Comparison of ENCODE assay signal across 12 cellular contexts in genomic region chr15:66763186-66764066, GRCh38.
DNase-seq lines count a peak whose midpoint lies in the region; ATAC-seq and TF ChIP-seq lines count a peak whose summit lies in the region.
"Had no signal": no experiment of that assay in that cellular context is flagged by ENCODE, and none has a peak within 500 bp of the region (broad histone marks: within the 10 kb centered on the region; RNA-seq: fewer than 3 reads in every experiment).

No MANE protein-coding gene starts in this region.

- no peaks in the 10 kb centered on the region for H3K36me3 ChIP-seq in HCT116 (ENCODE audit: control insufficient read depth in 1 of 2, insufficient read depth in 2 of 2, low read length in 2 of 2)
- H3K36me3 ChIP-seq in adrenal gland (replicated peaks in 1 of 2), result no peaks in the 10 kb centered on the region
- no peaks in the 10 kb centered on the region for H3K36me3 ChIP-seq in vagina
- H3K36me3 ChIP-seq: HAP-1 had no signal

- H3K4me2 ChIP-seq in HCT116 (ENCODE audit: low read length), result 0 out of 2 replicates have a peak overlapping the region, but pooled peaks have one; percentile 56

- no peak overlapping the region for H3K27ac Mint-ChIP-seq in stimulated activated effector memory CD8-positive, alpha-beta T cell treated with anti-CD3 and anti-CD28 coated beads, Interleukin-12 subunit alpha, Interleukin-12 subunit beta, amount 100 ng/mL, for 72 hours
- H3K27ac Mint-ChIP-seq: activated naive CD8-positive, alpha-beta T cell treated with anti-CD3 and anti-CD28 coated beads, Interleukin-2, amount 50 U/mL, for 24 hours had no signal

- DNase-seq in HCT116 (ENCODE audit: low read depth, low spot score) (no peak), adrenal gland (peak; percentile 60 to 91 (median 83)), vagina (ENCODE audit: extremely low spot score in 2 of 2) (no peak), cerebellar nuclear complex (lab: John Stamatoyannopoulos, UW) (no peak)
- no peak for DNase-seq in stimulated activated effector memory CD8-positive, alpha-beta T cell treated with anti-CD3 and anti-CD28 coated beads, Interleukin-12 subunit alpha, Interleukin-12 subunit beta, amount 100 ng/mL, for 72 hours (ENCODE audit: low spot score in 2 of 2)
- DNase-seq: activated naive CD8-positive, alpha-beta T cell treated with anti-CD3 and anti-CD28 coated beads, Interleukin-2, amount 50 U/mL, for 24 hours; Karpas-422; stimulated activated CD4-positive, alpha-beta T cell treated with anti-CD3 and anti-CD28 coated beads, Interleukin-1b, Interleukin-23, amount 100 ng/mL, for 48 hours had no signal

- H4K20me1 ChIP-seq in HCT116 (ENCODE audit: insufficient read depth), result no peaks in the 10 kb centered on the region

- H3K4me1 Mint-ChIP-seq in stimulated activated effector memory CD8-positive, alpha-beta T cell treated with anti-CD3 and anti-CD28 coated beads, Interleukin-12 subunit alpha, Interleukin-12 subunit beta, amount 100 ng/mL, for 72 hours, result no peaks in the 10 kb centered on the region
- H3K4me1 Mint-ChIP-seq: activated naive CD8-positive, alpha-beta T cell treated with anti-CD3 and anti-CD28 coated beads, Interleukin-2, amount 50 U/mL, for 24 hours had no signal

- H3K4me3 ChIP-seq in HCT116 (replicated peaks in 1 of 2; ENCODE audit: low read depth in 1 of 2, low read length in 2 of 2) (no peak overlapping the region), adrenal gland (no peak overlapping the region), vagina (no peak overlapping the region)
- H3K4me3 ChIP-seq: HAP-1 had no signal

- TF ChIP-seq POLR2A in HCT116 (IDR thresholded peaks at IDR 0.05; ENCODE audit: borderline replicate concordance, extremely low read depth, insufficient read depth, insufficient read length) (no peak), adrenal gland (IDR thresholded peaks at IDR 0.05) (no peak), vagina (IDR thresholded peaks at IDR 0.05) (no peak)

- BruUV-seq in HCT116 (replicated peaks; lab: Mats Ljungman, UMichigan), result no TSS peak

- no peak for TF ChIP-seq RAD21 in HCT116 (IDR thresholded peaks at IDR 0.05; ENCODE audit: low read depth)

- RAD21 ChIA-PET in HCT116 (lab: Charles Lee; ENCODE audit: low non-redundant PET in 1 of 2, low total read pairs in 2 of 2, uncharacterized antibody in 2 of 2, unreplicated experiment in 2 of 2), result no interaction called here

- H3K79me2 ChIP-seq in HCT116 (ENCODE audit: insufficient read depth, low read length), result no peaks in the 10 kb centered on the region

- no peaks in the 10 kb centered on the region for H3K9me3 Mint-ChIP-seq in stimulated activated effector memory CD8-positive, alpha-beta T cell treated with anti-CD3 and anti-CD28 coated beads, Interleukin-12 subunit alpha, Interleukin-12 subunit beta, amount 100 ng/mL, for 72 hours
- H3K9me3 Mint-ChIP-seq: activated naive CD8-positive, alpha-beta T cell treated with anti-CD3 and anti-CD28 coated beads, Interleukin-2, amount 50 U/mL, for 24 hours had no signal

- H3K27ac ChIP-seq in HCT116 (ENCODE audit: low read depth, low read length) (no peak overlapping the region), adrenal gland (peak overlapping the region in 4 of 5 donors; percentile 6 to 92 (median 54)), layer of hippocampus (ENCODE audit: low read depth, low read length) (peak overlapping the region; percentile 21), vagina (no peak overlapping the region)

- intact Hi-C loops in HCT116 (cut with micrococcal nuclease) (no loop called here), adrenal gland (cut with DNase I) (no loop called here), vagina (cut with DNase I) (no loop called here)

- H3K9me3 ChIP-seq in HCT116 (ENCODE audit: control insufficient read depth in 1 of 2, insufficient read depth in 1 of 2, low read depth in 1 of 2, low read length in 2 of 2), result no peaks in the 10 kb centered on the region
- H3K9me3 ChIP-seq in adrenal gland (replicated peaks in 1 of 3), result no peaks in the 10 kb centered on the region
- no peaks in the 10 kb centered on the region for H3K9me3 ChIP-seq in vagina
- H3K9me3 ChIP-seq: HAP-1 had no signal

- H3K27me3 ChIP-seq in HCT116 (ENCODE audit: insufficient read depth, low read length) (no peaks in the 10 kb centered on the region), adrenal gland (no peaks in the 10 kb centered on the region), layer of hippocampus (ENCODE audit: control insufficient read depth, insufficient read depth, low read length) (no peaks in the 10 kb centered on the region), vagina (no peaks in the 10 kb centered on the region)

- H3K4me1 ChIP-seq in HCT116 (ENCODE audit: control insufficient read depth in 1 of 2, insufficient read depth in 2 of 2, low read length in 2 of 2) (peaks cover 70 to 78% of the 10 kb centered on the region in 2 experiments), adrenal gland (replicated peaks in 1 of 2) (peaks cover 14 to 47% of the 10 kb centered on the region in 2 donors), vagina (peaks cover 63% of the 10 kb centered on the region)

- no peaks in the 10 kb centered on the region for H3K9me2 ChIP-seq in HCT116 (ENCODE audit: insufficient read depth)

- no peak overlapping the region for H3K4me3 Mint-ChIP-seq in stimulated activated effector memory CD8-positive, alpha-beta T cell treated with anti-CD3 and anti-CD28 coated beads, Interleukin-12 subunit alpha, Interleukin-12 subunit beta, amount 100 ng/mL, for 72 hours
- H3K4me3 Mint-ChIP-seq: activated naive CD8-positive, alpha-beta T cell treated with anti-CD3 and anti-CD28 coated beads, Interleukin-2, amount 50 U/mL, for 24 hours had no signal

- POLR2A ChIA-PET in HCT116 (lab: Charles Lee), result no interaction called here

- no peaks in the 10 kb centered on the region for H3K36me3 Mint-ChIP-seq in stimulated activated effector memory CD8-positive, alpha-beta T cell treated with anti-CD3 and anti-CD28 coated beads, Interleukin-12 subunit alpha, Interleukin-12 subunit beta, amount 100 ng/mL, for 72 hours

- CTCF ChIA-PET in HCT116 (lab: Charles Lee), result interaction anchor here (1.2 kb wide), 1 partner anchor 88 kb away, joined by 3 read pairs; no protein-coding TSS in a partner anchor

- no peak overlapping the region for H2AFZ ChIP-seq in HCT116 (ENCODE audit: low read depth, low read length, poor library complexity, severe bottlenecking)

- ATAC-seq in HCT116 (no peak), HG03342 (IDR thresholded peaks at IDR 0.05; ENCODE audit: unreplicated experiment) (no peak), HG03025 (IDR thresholded peaks at IDR 0.05; ENCODE audit: low FRiP score, unreplicated experiment) (no peak)
- peak; percentile 5 for ATAC-seq in stimulated activated effector memory CD8-positive, alpha-beta T cell treated with anti-CD3 and anti-CD28 coated beads, Interleukin-12 subunit alpha, Interleukin-12 subunit beta, amount 100 ng/mL, for 72 hours
- ATAC-seq: activated naive CD8-positive, alpha-beta T cell treated with anti-CD3 and anti-CD28 coated beads, Interleukin-2, amount 50 U/mL, for 24 hours had no signal

- TF ChIP-seq CTCF in HCT116 (IDR thresholded peaks at IDR 0.05 in 2 of 3, conservative IDR thresholded peaks at IDR 0.05 in 1 of 3; ENCODE audit: borderline replicate concordance in 1 of 3, insufficient read depth in 1 of 3, low read depth in 2 of 3, low read length in 2 of 3), result no peak
- no peak for TF ChIP-seq CTCF in adrenal gland (IDR thresholded peaks at IDR 0.05)
- no peak for TF ChIP-seq CTCF in vagina (IDR thresholded peaks at IDR 0.05)

- H3K9ac ChIP-seq in HCT116 (ENCODE audit: low read length), result no peak overlapping the region

- WGBS in adrenal gland, 4 donors, result 24 to 33% (median 28%) methylated on average over 12 to 23 of the region's 23 CpGs

TF ChIP-seq in HCT116, 20 proteins besides CTCF, POLR2A, EP300 and RAD21:
- TF ChIP-seq YY1 (IDR thresholded peaks at IDR 0.05; ENCODE audit: extremely low read depth, insufficient replicate concordance, low read depth, low read length), result no peak
- TF ChIP-seq, protein P1, sequence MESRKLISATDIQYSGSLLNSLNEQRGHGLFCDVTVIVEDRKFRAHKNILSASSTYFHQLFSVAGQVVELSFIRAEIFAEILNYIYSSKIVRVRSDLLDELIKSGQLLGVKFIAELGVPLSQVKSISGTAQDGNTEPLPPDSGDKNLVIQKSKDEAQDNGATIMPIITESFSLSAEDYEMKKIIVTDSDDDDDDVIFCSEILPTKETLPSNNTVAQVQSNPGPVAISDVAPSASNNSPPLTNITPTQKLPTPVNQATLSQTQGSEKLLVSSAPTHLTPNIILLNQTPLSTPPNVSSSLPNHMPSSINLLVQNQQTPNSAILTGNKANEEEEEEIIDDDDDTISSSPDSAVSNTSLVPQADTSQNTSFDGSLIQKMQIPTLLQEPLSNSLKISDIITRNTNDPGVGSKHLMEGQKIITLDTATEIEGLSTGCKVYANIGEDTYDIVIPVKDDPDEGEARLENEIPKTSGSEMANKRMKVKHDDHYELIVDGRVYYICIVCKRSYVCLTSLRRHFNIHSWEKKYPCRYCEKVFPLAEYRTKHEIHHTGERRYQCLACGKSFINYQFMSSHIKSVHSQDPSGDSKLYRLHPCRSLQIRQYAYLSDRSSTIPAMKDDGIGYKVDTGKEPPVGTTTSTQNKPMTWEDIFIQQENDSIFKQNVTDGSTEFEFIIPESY (IDR thresholded peaks at IDR 0.05; ENCODE audit: extremely low read depth, insufficient replicate concordance, low read length), result no peak
- no peak for TF ChIP-seq EZH2phosphoT487 (IDR thresholded peaks at IDR 0.05; ENCODE audit: borderline replicate concordance)
- TF ChIP-seq, protein P2, sequence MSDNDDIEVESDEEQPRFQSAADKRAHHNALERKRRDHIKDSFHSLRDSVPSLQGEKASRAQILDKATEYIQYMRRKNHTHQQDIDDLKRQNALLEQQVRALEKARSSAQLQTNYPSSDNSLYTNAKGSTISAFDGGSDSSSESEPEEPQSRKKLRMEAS (IDR thresholded peaks at IDR 0.05), result no peak
- peak; percentile 15; the same call in 1 of the 2 replicates for TF ChIP-seq ZFX (IDR thresholded peaks at IDR 0.05)
- TF ChIP-seq EZH2 (IDR thresholded peaks at IDR 0.05), result no peak
- TF ChIP-seq TCF7L2 (IDR thresholded peaks at IDR 0.05; ENCODE audit: borderline replicate concordance, extremely low read depth, insufficient read depth, insufficient read length), result peak; percentile 52

Comparison
In these comparisons a context has a peak if more than half of its experiments do, and no peak if none do; other contexts are left out.
1. DNase-seq: peak in adrenal gland (7 of 7); none in HCT116 (single experiment), stimulated activated effector memory CD8-positive, alpha-beta T cell treated with anti-CD3 and anti-CD28 coated beads, Interleukin-12 subunit alpha, Interleukin-12 subunit beta, amount 100 ng/mL, for 72 hours (0 of 2), vagina (0 of 2) and cerebellar nuclear complex (0 of 2).
2. H3K27ac ChIP-seq: peak in adrenal gland (4 of 5) and layer of hippocampus (single experiment); none in HCT116 (single experiment) and vagina (single experiment).